Comparison of ENCODE assay signal across 30 cellular contexts in genomic region chr11:116145187-116145865, GRCh38.
DNase-seq lines count a peak whose midpoint lies in the region; ATAC-seq and TF ChIP-seq lines count a peak whose summit lies in the region.
"Had no signal": no experiment of that assay in that cellular context is flagged by ENCODE, and none has a peak within 500 bp of the region (broad histone marks: within the 10 kb centered on the region; RNA-seq: fewer than 3 reads in every experiment).

No MANE protein-coding gene starts in this region.

- H3K27ac ChIP-seq in AG04450 (ENCODE audit: low read depth, low read length) = no peak overlapping the region
- H3K27ac ChIP-seq in Panc1 (ENCODE audit: low read length) = no peak overlapping the region
- no peak overlapping the region for H3K27ac ChIP-seq in effector memory CD4-positive, alpha-beta T cell (ENCODE audit: insufficient read depth, low read length, poor library complexity, severe bottlenecking)
- H3K27ac ChIP-seq: esophagus muscularis mucosa, tibial nerve had no signal

- POLR2A ChIA-PET in AG04450 (lab: Yijun Ruan, JAX) = interaction anchor here (0.7 kb wide), 1 partner anchor 128 kb away, joined by 3 read pairs; no protein-coding TSS in a partner anchor
- POLR2A ChIA-PET in Panc1 (lab: Charles Lee) = no interaction called here

- peak overlapping the region; percentile 84 for H3K27ac Mint-ChIP-seq in glutamatergic neuron (ENCODE audit: unreplicated experiment)
- H3K27ac Mint-ChIP-seq: activated CD4-positive, alpha-beta memory T cell treated with anti-CD3 and anti-CD28 coated beads, Interleukin-2, amount 10 ng/mL, durations not matched to agents 7 days and 5 days; dendritic cell treated with granulocyte-macrophage colony-stimulating factor and Interleukin-4, amounts not matched to agents 40 ng/mL and 50 ng/mL, for 4 days; IgD-negative memory B cell; naive thymus-derived CD4-positive, alpha-beta T cell; T-helper 17 cell had no signal

- H3K27me3 Mint-ChIP-seq in glutamatergic neuron (ENCODE audit: unreplicated experiment) = peaks cover 2% of the 10 kb centered on the region
- H3K27me3 Mint-ChIP-seq: activated CD4-positive, alpha-beta memory T cell treated with anti-CD3 and anti-CD28 coated beads, Interleukin-2, amount 10 ng/mL, durations not matched to agents 7 days and 5 days had no signal

- intact Hi-C loops in Panc1 (cut with micrococcal nuclease; ENCODE audit: unreplicated experiment) = no loop called here

- H3K4me3 Mint-ChIP-seq in glutamatergic neuron (ENCODE audit: unreplicated experiment) = no peak overlapping the region
- H3K4me3 Mint-ChIP-seq: activated CD4-positive, alpha-beta memory T cell treated with anti-CD3 and anti-CD28 coated beads, Interleukin-2, amount 10 ng/mL, durations not matched to agents 7 days and 5 days; dendritic cell treated with granulocyte-macrophage colony-stimulating factor and Interleukin-4, amounts not matched to agents 40 ng/mL and 50 ng/mL, for 4 days; IgD-negative memory B cell; naive thymus-derived CD4-positive, alpha-beta T cell; T-helper 17 cell had no signal

- no peaks in the 10 kb centered on the region for H3K36me3 Mint-ChIP-seq in glutamatergic neuron (ENCODE audit: unreplicated experiment)
- H3K36me3 Mint-ChIP-seq: naive thymus-derived CD4-positive, alpha-beta T cell had no signal

- H3K4me3 ChIP-seq in AG04450 (ENCODE audit: low read depth, low read length) (no peak overlapping the region), GM12864 (ENCODE audit: low read depth, low read length) (no peak overlapping the region), Panc1 (ENCODE audit: low read depth in 2 of 2, low read length in 2 of 2) (no peak overlapping the region)
- no peak overlapping the region for H3K4me3 ChIP-seq in effector memory CD4-positive, alpha-beta T cell (ENCODE audit: insufficient read depth, low read depth, low read length, poor library complexity, severe bottlenecking)
- H3K4me3 ChIP-seq: esophagus muscularis mucosa, tibial nerve had no signal

- H3K9me3 ChIP-seq in AG04450 (ENCODE audit: control insufficient read depth, insufficient read depth, low read length) = no peaks in the 10 kb centered on the region
- H3K9me3 ChIP-seq in Panc1 (ENCODE audit: control insufficient read depth, insufficient read depth, low read depth, low read length) = no peaks in the 10 kb centered on the region
- H3K9me3 ChIP-seq in effector memory CD4-positive, alpha-beta T cell (ENCODE audit: control insufficient read depth, low read length) = no peaks in the 10 kb centered on the region

- CTCF ChIA-PET in AG04450 (lab: Charles Lee) = interaction anchor here (0.6 to 0.9 kb wide), 2 partner anchors 11 to 518 kb away, joined by 3 read pairs; no protein-coding TSS in a partner anchor
- CTCF ChIA-PET in Panc1 (lab: Charles Lee) = no interaction called here

- BruUV-seq in Panc1 (replicated peaks; lab: Mats Ljungman, UMichigan) = no TSS peak

- H3K4me1 ChIP-seq in Panc1 (ENCODE audit: control insufficient read depth, insufficient read depth, low read length) = no peaks in the 10 kb centered on the region
- no peaks in the 10 kb centered on the region for H3K4me1 ChIP-seq in effector memory CD4-positive, alpha-beta T cell (ENCODE audit: control insufficient read depth, insufficient read depth, low read length, poor library complexity, severe bottlenecking)
- H3K4me1 ChIP-seq: esophagus muscularis mucosa, tibial nerve had no signal

- ATAC-seq in Panc1 = no peak
- no peak for ATAC-seq in HG03025 (IDR thresholded peaks at IDR 0.05; ENCODE audit: low FRiP score, unreplicated experiment)
- ATAC-seq: activated CD4-positive, CD25-positive, alpha-beta regulatory T cell treated with anti-CD3 and anti-CD28 coated beads, Interleukin-2, amount 50 U/mL, for 24 hours; naive thymus-derived CD4-positive, alpha-beta T cell; SK-N-SH treated with all-trans-retinoic acid at 6 μM for 48 hours; T-helper 17 cell had no signal

- peaks cover 33% of the 10 kb centered on the region for H3K4me1 Mint-ChIP-seq in glutamatergic neuron (ENCODE audit: low read depth, unreplicated experiment)
- H3K4me1 Mint-ChIP-seq: activated CD4-positive, alpha-beta memory T cell treated with anti-CD3 and anti-CD28 coated beads, Interleukin-2, amount 10 ng/mL, durations not matched to agents 7 days and 5 days; naive thymus-derived CD4-positive, alpha-beta T cell; T-helper 17 cell had no signal

- no peaks in the 10 kb centered on the region for H3K27me3 ChIP-seq in AG04450 (ENCODE audit: control insufficient read depth, insufficient read depth, low read length)
- peaks cover 6% of the 10 kb centered on the region; the same call in 1 of the 2 replicates for H3K27me3 ChIP-seq in Panc1 (ENCODE audit: control insufficient read depth, insufficient read depth, low read length)
- H3K27me3 ChIP-seq in effector memory CD4-positive, alpha-beta T cell (replicated peaks; ENCODE audit: control insufficient read depth, insufficient read depth, low read length, poor library complexity, severe bottlenecking) = no peaks in the 10 kb centered on the region
- H3K27me3 ChIP-seq: tibial nerve had no signal

- DNase-seq in AG04450 (ENCODE audit: low read depth, low spot score) = no peak
- no peak for DNase-seq in GM12864 (ENCODE audit: low read depth)
- DNase-seq in Panc1 (ENCODE audit: low read depth, low spot score) = no peak
- DNase-seq in glutamatergic neuron = no peak
- no peak for DNase-seq in islet precursor cell
- no peak for DNase-seq in effector memory CD4-positive, alpha-beta T cell
- no peak for DNase-seq in retina
- DNase-seq: ACHN; activated CD4-positive, alpha-beta memory T cell treated with anti-CD3 and anti-CD28 coated beads, Interleukin-2, amount 10 ng/mL, durations not matched to agents 7 days and 5 days; activated CD8-positive, alpha-beta memory T cell treated with anti-CD3 and anti-CD28 coated beads, Interleukin-2, amount 50 U/mL, for 4 hours; activated naive CD4-positive, alpha-beta T cell treated with Interleukin-2 at 50 U/mL for 16 hours; central memory CD4-positive, alpha-beta T cell; DMS79 treated with DMSO at 0.1 percent for 48 hours; foreskin fibroblast; GDM1; HCEC 1CT; kidney glomerular epithelial cell; midbrain; naive thymus-derived CD4-positive, alpha-beta T cell; NCI-H1048; stimulated activated CD4-positive, alpha-beta T cell treated with anti-CD3 and anti-CD28 coated beads, Interleukin-15, amount 100 ng/mL, for 24 hours; stimulated activated CD4-positive, alpha-beta T cell treated with anti-CD3 and anti-CD28 coated beads, Interleukin-4, amount 100 ng/mL, for 4 hours; T-helper 17 cell had no signal

- in situ Hi-C loops in Panc1 (cut with HindIII; ENCODE audit: low pct_unique_long_range_greater_than_20kb, low sequenced_read_pairs) = no loop called here

- H3K36me3 ChIP-seq in Panc1 (ENCODE audit: control insufficient read depth, insufficient read depth, low read length) = no peaks in the 10 kb centered on the region
- no peaks in the 10 kb centered on the region for H3K36me3 ChIP-seq in effector memory CD4-positive, alpha-beta T cell (ENCODE audit: control insufficient read depth, insufficient read depth, low read length)
- H3K36me3 ChIP-seq: esophagus muscularis mucosa, tibial nerve had no signal

- peak; percentile 35 for TF ChIP-seq CTCF in AG04450 (IDR thresholded peaks at IDR 0.05; ENCODE audit: low read depth, low read length)
- peak; percentile 12 for TF ChIP-seq CTCF in GM12864 (IDR thresholded peaks at IDR 0.05; ENCODE audit: low read depth, low read length, missing control alignments)
- peak; percentile 28; the same call in 1 of the 2 replicates for TF ChIP-seq CTCF in Panc1 (IDR thresholded peaks at IDR 0.05)
- TF ChIP-seq CTCF in glutamatergic neuron (IDR thresholded peaks at IDR 0.05; ENCODE audit: partially characterized antibody, unreplicated experiment) = peak; percentile 52

- H3K9me3 Mint-ChIP-seq in glutamatergic neuron (ENCODE audit: unreplicated experiment) = peaks cover 8% of the 10 kb centered on the region
- H3K9me3 Mint-ChIP-seq: activated CD4-positive, alpha-beta memory T cell treated with anti-CD3 and anti-CD28 coated beads, Interleukin-2, amount 10 ng/mL, durations not matched to agents 7 days and 5 days; dendritic cell treated with granulocyte-macrophage colony-stimulating factor and Interleukin-4, amounts not matched to agents 40 ng/mL and 50 ng/mL, for 4 days had no signal
